1 cellular context compared by ENCODE assay signal in the genomic region with DNA sequence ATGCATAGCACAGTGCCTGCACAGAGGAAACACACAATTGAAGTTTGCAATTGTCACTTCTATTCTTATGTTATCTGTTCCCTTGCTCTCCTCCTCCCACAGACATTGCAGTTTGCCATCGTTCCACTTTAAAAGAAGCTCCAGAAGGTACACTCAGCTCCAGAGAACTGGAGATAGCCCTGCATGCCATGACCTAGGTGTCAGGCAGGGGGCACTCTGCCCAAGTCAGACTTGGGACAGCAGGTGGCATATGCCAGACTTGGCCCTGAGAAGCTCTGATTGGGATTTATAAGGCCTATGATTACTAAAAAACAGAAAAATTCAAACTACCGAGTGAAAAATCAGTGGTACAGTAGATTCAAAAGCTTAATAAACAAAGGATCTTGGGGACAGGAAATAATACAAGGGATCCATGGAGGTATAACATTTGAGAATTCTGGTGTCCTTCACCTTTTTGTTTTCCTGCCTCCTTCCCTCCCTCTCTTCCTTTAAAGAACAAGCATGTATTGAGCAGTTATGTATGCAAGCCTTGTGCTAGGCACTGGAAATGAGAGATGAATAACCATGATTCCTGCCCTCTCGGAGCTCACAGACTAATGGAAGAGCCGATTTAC.
TF ChIP-seq lines count a peak whose summit lies in the region.

No MANE protein-coding gene starts in this region.

TF ChIP-seq in GM12878, 131 proteins besides CTCF, POLR2A, EP300 and RAD21 (continued from another document):
- TF ChIP-seq CBX3 (IDR thresholded peaks at IDR 0.05; ENCODE audit: borderline replicate concordance, low read depth) = no peak
- TF ChIP-seq, protein P1, sequence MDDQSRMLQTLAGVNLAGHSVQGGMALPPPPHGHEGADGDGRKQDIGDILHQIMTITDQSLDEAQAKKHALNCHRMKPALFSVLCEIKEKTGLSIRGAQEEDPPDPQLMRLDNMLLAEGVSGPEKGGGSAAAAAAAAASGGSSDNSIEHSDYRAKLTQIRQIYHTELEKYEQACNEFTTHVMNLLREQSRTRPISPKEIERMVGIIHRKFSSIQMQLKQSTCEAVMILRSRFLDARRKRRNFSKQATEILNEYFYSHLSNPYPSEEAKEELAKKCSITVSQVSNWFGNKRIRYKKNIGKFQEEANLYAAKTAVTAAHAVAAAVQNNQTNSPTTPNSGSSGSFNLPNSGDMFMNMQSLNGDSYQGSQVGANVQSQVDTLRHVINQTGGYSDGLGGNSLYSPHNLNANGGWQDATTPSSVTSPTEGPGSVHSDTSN (IDR thresholded peaks at IDR 0.05; ENCODE audit: insufficient replicate concordance, low read depth, low read length) = no peak
